In the genomic region with DNA sequence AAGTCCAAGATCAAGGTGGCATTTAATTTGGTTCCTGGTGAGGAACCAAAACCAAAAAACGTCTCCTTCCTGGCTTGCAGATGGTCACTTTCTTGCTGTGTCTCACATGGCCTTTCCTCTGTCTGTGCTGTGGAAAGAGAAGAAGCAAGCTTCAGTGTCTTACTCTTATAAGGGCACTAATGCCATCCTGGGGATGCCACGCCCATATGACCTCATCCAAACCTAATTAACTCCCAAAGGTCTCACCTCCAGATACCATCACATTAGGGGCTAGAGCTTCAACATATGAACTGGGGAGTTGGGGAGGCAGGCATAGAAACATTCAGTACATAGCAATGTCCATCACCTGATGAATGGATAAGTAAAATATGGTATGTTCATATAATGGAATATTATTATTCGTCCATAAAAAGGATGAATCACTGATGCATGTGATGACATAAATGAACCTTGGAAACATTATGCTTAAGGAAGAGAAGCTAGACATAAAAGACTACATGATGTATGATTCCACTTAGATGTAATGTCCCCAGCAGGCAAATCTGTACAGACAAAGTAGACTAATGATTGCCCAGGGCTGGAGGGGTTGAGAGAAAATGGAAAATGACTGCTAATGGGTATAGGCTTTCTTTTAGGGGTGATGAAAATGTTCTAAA, we compare ENCODE assay signal across 25 cellular contexts.
"Had no signal": no experiment of that assay in that cellular context is flagged by ENCODE, and none has a peak within 500 bp of the region (broad histone marks: within the 10 kb centered on the region; RNA-seq: fewer than 3 reads in every experiment).

No MANE protein-coding gene starts in this region.

- H3K4me3 ChIP-seq: cardiac muscle cell, SJCRH30, SK-N-MC had no signal

- H3K36me3 ChIP-seq: brain microvascular endothelial cell, cardiac muscle cell, SJCRH30 had no signal

- DNase-seq: activated CD4-positive, alpha-beta T cell treated with anti-CD3 and anti-CD28 coated beads for 36 hours; activated CD4-positive, alpha-beta T cell treated with anti-CD3 and anti-CD28 coated beads, Interleukin-2, amount 10 ng/mL, durations not matched to agents 7 days and 5 days; activated CD4-positive, alpha-beta T cell treated with anti-CD3 and anti-CD28 coated beads, Interleukin-2, amount 50 U/mL, for 48 hours; activated CD8-positive, alpha-beta T cell treated with anti-CD3 and anti-CD28 coated beads, Interleukin-2, amount 10 ng/mL, durations not matched to agents 7 days and 5 days; activated effector memory CD4-positive, alpha-beta T cell treated with Interleukin-2 at 50 U/mL for 16 hours; activated naive CD4-positive, alpha-beta T cell treated with anti-CD3 and anti-CD28 coated beads, Interleukin-2, amount 10 ng/mL, durations not matched to agents 7 days and 5 days; activated naive CD8-positive, alpha-beta T cell treated with anti-CD3 and anti-CD28 coated beads, Interleukin-2, amount 50 U/mL, for 24 hours; activated T-cell treated with anti-CD3 and anti-CD28 coated beads, Interleukin-2, amount 50 U/mL, for 4 hours; anterior cingulate cortex; brain microvascular endothelial cell; Kasumi-1; KG1; MM.1S; MV-4-11; NCI-H1092; NCI-H1436 treated with DMSO at 0.1 percent for 48 hours; NCI-H1694 treated with DMSO at 0.1 percent for 48 hours; NCI-H2029; NCI-H345; NCI-H524 treated with DMSO at 0.1 percent for 48 hours; SHP77; SJCRH30 had no signal

- H3K27ac ChIP-seq: brain microvascular endothelial cell, cardiac muscle cell, SJCRH30, SK-N-MC had no signal

- H3K27me3 ChIP-seq: brain microvascular endothelial cell, cardiac muscle cell, SJCRH30 had no signal

- H3K9me3 ChIP-seq: SJCRH30 had no signal

- FAIRE-seq: TTC549 had no signal

- H3K4me1 ChIP-seq: SJCRH30 had no signal
